ENCODE assay signal across 11 cellular contexts in the genomic region with DNA sequence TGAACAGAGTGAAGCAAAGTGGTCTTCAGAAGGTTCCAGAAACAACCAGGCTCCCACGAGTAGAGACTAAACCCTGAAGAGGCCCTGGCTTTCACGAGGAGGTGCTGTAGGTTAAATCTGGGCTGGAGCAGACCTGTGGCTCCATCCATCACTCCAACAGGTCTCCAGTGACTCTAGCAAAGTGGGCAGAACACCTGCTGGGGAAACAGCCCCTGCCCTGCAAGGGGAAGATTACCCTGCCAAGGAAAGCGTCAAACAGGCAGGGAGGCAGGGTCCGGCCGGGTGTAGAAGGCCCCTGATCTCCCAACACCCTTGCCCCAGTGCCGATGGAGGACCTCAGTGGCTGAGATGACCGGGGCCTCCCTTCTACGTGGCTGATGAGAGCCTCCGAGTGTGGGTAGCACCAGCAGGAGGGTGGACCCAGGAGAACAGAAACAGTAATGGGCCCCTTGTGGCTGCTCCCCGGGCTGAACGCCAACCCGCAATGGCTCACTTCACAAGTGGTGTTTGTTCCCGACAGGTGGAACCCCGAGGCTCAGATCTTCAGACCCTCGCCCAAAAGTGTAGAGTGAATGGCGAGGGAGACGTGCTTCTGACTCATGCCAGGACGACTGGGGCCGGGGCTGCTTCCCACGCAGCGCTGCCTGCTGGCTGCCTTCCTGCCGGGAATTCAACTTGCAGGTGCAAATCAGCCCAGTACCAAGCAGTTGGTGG.
A peak's percentile ranks its signal among the peaks of the same experiment; 100 is the strongest.
DNase-seq lines count a peak whose midpoint lies in the region; ATAC-seq and TF ChIP-seq lines count a peak whose summit lies in the region.
"Had no signal": no experiment of that assay in that cellular context is flagged by ENCODE, and none has a peak within 500 bp of the region (broad histone marks: within the 10 kb centered on the region; RNA-seq: fewer than 3 reads in every experiment).

No MANE protein-coding gene starts in this region.

- no peak overlapping the region for H3K4me3 Mint-ChIP-seq in endodermal cell
- H3K4me3 Mint-ChIP-seq: activated CD4-positive, alpha-beta T cell treated with anti-CD3 and anti-CD28 coated beads for 36 hours had no signal

- intact Hi-C loops in adrenal gland (cut with DNase I), result no loop called here

- H3K9ac ChIP-seq in endodermal cell (ENCODE audit: extremely low read depth, low read length, poor library complexity, severe bottlenecking), result no peak overlapping the region

- H3K4me3 ChIP-seq in endodermal cell (ENCODE audit: low read length) (no peak overlapping the region), osteoblast (ENCODE audit: insufficient read depth, low read length) (no peak overlapping the region), adrenal gland (no peak overlapping the region)
- H3K4me3 ChIP-seq: stomach had no signal

- ATAC-seq in GM19467 (IDR thresholded peaks at IDR 0.05; ENCODE audit: unreplicated experiment), result no peak
- ATAC-seq in GM21576 (IDR thresholded peaks at IDR 0.05; ENCODE audit: unreplicated experiment), result no peak
- ATAC-seq: activated CD4-positive, alpha-beta T cell treated with anti-CD3 and anti-CD28 coated beads for 36 hours had no signal

- no peaks in the 10 kb centered on the region for H4K20me1 ChIP-seq in osteoblast (ENCODE audit: insufficient read depth, low read length)

- H2AFZ ChIP-seq in osteoblast (ENCODE audit: low read length), result no peak overlapping the region

- H3K36me3 ChIP-seq in endodermal cell (ENCODE audit: control insufficient read depth, insufficient read depth, low read length) (no peaks in the 10 kb centered on the region), osteoblast (ENCODE audit: insufficient read depth, low read length) (no peaks in the 10 kb centered on the region), adrenal gland (replicated peaks in 1 of 2) (no peaks in the 10 kb centered on the region)
- H3K36me3 ChIP-seq: stomach had no signal

- no peak overlapping the region for H3K4me2 ChIP-seq in osteoblast (ENCODE audit: insufficient read depth, low read length)

- peak overlapping the region; percentile 52 for H3K27ac Mint-ChIP-seq in endodermal cell
- H3K27ac Mint-ChIP-seq: activated CD4-positive, alpha-beta T cell treated with anti-CD3 and anti-CD28 coated beads for 36 hours had no signal

- TF ChIP-seq POLR2A in adrenal gland (IDR thresholded peaks at IDR 0.05), result no peak

- DNase-seq in COR-L47 (lab: John Stamatoyannopoulos, UW) (peak; percentile 26), NCI-H2029 treated with DMSO at 0.1 percent for 48 hours (lab: John Stamatoyannopoulos, UW) (peak; percentile 53), endodermal cell (no peak), osteoblast (ENCODE audit: insufficient read length, low spot score, missing footprints) (peak; percentile 65), adrenal gland (no peak), HCEC 1CT (no peak)
- DNase-seq: activated CD4-positive, alpha-beta T cell treated with anti-CD3 and anti-CD28 coated beads for 36 hours; NCI-H1048 had no signal

- H3K27me3 ChIP-seq in endodermal cell (ENCODE audit: control insufficient read depth, insufficient read depth, low read length, poor library complexity, severe bottlenecking) (no peaks in the 10 kb centered on the region), osteoblast (ENCODE audit: insufficient read depth, low read length) (no peaks in the 10 kb centered on the region), adrenal gland (no peaks in the 10 kb centered on the region)
- H3K27me3 ChIP-seq: stomach had no signal

- H3K79me2 ChIP-seq in osteoblast (ENCODE audit: insufficient read depth, low read length), result no peaks in the 10 kb centered on the region

- H3K9me3 ChIP-seq in endodermal cell (ENCODE audit: control insufficient read depth, low read length), result no peaks in the 10 kb centered on the region
- no peaks in the 10 kb centered on the region for H3K9me3 ChIP-seq in osteoblast (ENCODE audit: low read depth, low read length)
- no peaks in the 10 kb centered on the region for H3K9me3 ChIP-seq in adrenal gland (replicated peaks in 1 of 3)
- H3K9me3 ChIP-seq: stomach had no signal

- no peaks in the 10 kb centered on the region for H3K27me3 Mint-ChIP-seq in endodermal cell (ENCODE audit: insufficient read depth)

- H3K36me3 Mint-ChIP-seq in endodermal cell (ENCODE audit: low read depth), result peaks cover 9% of the 10 kb centered on the region

- H3K4me1 Mint-ChIP-seq in endodermal cell, result no peaks in the 10 kb centered on the region
- H3K4me1 Mint-ChIP-seq: activated CD4-positive, alpha-beta T cell treated with anti-CD3 and anti-CD28 coated beads for 36 hours had no signal

- H3K27ac ChIP-seq in endodermal cell (ENCODE audit: low read depth, low read length) (no peak overlapping the region), osteoblast (ENCODE audit: low read depth, low read length) (no peak overlapping the region), adrenal gland (no peak overlapping the region)

- WGBS in endodermal cell (ENCODE audit: insufficient coverage in 1 of 2, insufficient read length in 1 of 2), 2 experiments, result 91 to 94% methylated on average over 15 to 22 of the region's 22 CpGs
- WGBS in adrenal gland, 4 donors, result 77 to 87% (median 85%) methylated on average over 5 to 22 of the region's 22 CpGs

- H3K9me3 Mint-ChIP-seq in endodermal cell, result no peaks in the 10 kb centered on the region

- TF ChIP-seq CTCF in endodermal cell (conservative IDR thresholded peaks at IDR 0.05) (no peak), osteoblast (IDR thresholded peaks at IDR 0.05; ENCODE audit: extremely low read depth, low read depth, low read length) (no peak), adrenal gland (IDR thresholded peaks at IDR 0.05) (no peak)

- H3K4me1 ChIP-seq in endodermal cell (ENCODE audit: control insufficient read depth, insufficient read depth, low read length) (no peaks in the 10 kb centered on the region), osteoblast (ENCODE audit: insufficient read depth, low read length) (peaks cover 5% of the 10 kb centered on the region), adrenal gland (replicated peaks in 1 of 2) (no peaks in the 10 kb centered on the region)

Comparison
In these comparisons a context has a peak if more than half of its experiments do, and no peak if none do; other contexts are left out.
1. DNase-seq: peak in COR-L47 (single experiment), NCI-H2029 treated with DMSO at 0.1 percent for 48 hours (single experiment) and osteoblast (single experiment); none in endodermal cell (single experiment), adrenal gland (0 of 7) and HCEC 1CT (single experiment).